12 cellular contexts compared by ENCODE assay signal in the genomic region with DNA sequence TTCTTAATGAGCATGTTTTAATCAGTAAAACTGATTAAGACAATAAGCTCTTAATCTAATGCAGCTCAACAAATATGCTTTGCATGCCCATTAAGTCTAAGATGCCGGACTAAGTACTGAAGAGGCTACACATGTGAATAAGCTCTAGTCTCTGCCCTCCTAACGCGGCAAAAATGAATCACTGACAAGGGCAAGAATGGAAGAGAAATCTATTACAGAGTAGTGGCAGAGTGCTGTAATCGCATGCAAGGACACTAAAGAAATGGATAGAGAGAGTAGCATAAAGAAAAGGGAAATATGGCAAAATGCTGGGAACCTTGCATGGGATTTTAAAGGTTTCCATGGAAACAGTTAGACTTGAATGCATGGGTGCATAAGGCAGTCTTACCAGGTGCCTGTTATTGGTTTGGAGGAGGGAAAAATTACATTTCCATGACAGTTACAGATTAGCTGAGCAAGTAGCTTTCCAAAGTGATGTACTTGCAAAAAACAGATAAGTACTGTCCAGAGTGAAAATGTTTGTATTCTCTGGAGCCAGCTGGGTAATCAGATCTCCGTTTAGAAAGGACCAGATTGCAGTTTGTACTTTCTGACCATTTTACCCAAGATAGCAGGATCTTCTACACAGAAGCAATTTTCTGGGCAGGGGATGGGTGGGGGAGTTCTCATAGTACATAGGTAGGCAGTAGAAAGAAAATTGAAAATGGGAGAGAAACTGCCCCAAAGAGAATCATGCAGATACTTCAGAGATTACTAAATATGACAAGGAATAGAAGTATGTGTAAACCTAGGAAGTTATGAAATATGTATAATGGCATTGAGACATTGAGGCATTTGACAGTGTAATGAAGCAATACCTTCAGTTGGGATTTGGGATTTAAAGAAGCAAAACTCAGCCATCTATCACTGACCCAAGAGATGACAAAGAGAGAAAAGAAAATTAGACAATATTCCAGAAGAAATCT.
DNase-seq lines count a peak whose midpoint lies in the region; ATAC-seq and TF ChIP-seq lines count a peak whose summit lies in the region.
"Had no signal": no experiment of that assay in that cellular context is flagged by ENCODE, and none has a peak within 500 bp of the region (broad histone marks: within the 10 kb centered on the region; RNA-seq: fewer than 3 reads in every experiment).

No MANE protein-coding gene starts in this region.

- H3K27me3 ChIP-seq in BE2C = no peaks in the 10 kb centered on the region
- H3K27me3 ChIP-seq in endodermal cell (ENCODE audit: control insufficient read depth, insufficient read depth, low read length, poor library complexity, severe bottlenecking) = no peaks in the 10 kb centered on the region
- H3K27me3 ChIP-seq in neural cell (ENCODE audit: insufficient read depth, low read depth, low read length) = no peaks in the 10 kb centered on the region

- H3K4me3 ChIP-seq in BE2C (ENCODE audit: low read depth, low read length) (peak overlapping the region; percentile 5), endodermal cell (ENCODE audit: low read length) (no peak overlapping the region), neural cell (ENCODE audit: low read length) (peak overlapping the region; percentile 4)

- no peaks in the 10 kb centered on the region for H3K79me2 ChIP-seq in neural cell (replicated peaks; ENCODE audit: insufficient read depth, low read length)

- no peak for TF ChIP-seq EP300 in neural cell (conservative IDR thresholded peaks at IDR 0.05; ENCODE audit: poor library complexity, severe bottlenecking)

- H3K4me1 Mint-ChIP-seq in endodermal cell = no peaks in the 10 kb centered on the region
- H3K4me1 Mint-ChIP-seq in naive thymus-derived CD8-positive, alpha-beta T cell = no peaks in the 10 kb centered on the region
- H3K4me1 Mint-ChIP-seq: naive thymus-derived CD4-positive, alpha-beta T cell had no signal

- peaks cover 18% of the 10 kb centered on the region for H3K9me3 Mint-ChIP-seq in endodermal cell
- H3K9me3 Mint-ChIP-seq in naive thymus-derived CD8-positive, alpha-beta T cell = peaks cover 2 to 37% (median 7%) of the 10 kb centered on the region in 9 donors

- WGBS in endodermal cell (ENCODE audit: insufficient coverage in 1 of 2, insufficient read length in 1 of 2), 2 experiments = 86 to 87% methylated on average over 5 of the region's 5 CpGs

- no peak overlapping the region for H3K9ac ChIP-seq in endodermal cell (ENCODE audit: extremely low read depth, low read length, poor library complexity, severe bottlenecking)
- no peak overlapping the region for H3K9ac ChIP-seq in neural cell (ENCODE audit: low read length)

- H3K27ac ChIP-seq in endodermal cell (ENCODE audit: low read depth, low read length) = no peak overlapping the region
- no peak overlapping the region for H3K27ac ChIP-seq in neural cell (ENCODE audit: low read length)

- no peak overlapping the region for H2AFZ ChIP-seq in neural cell (ENCODE audit: low read depth, low read length)

- H3K9me2 ChIP-seq in neural cell (ENCODE audit: insufficient read depth, low read length) = no peaks in the 10 kb centered on the region

- no peaks in the 10 kb centered on the region for H3K36me3 Mint-ChIP-seq in endodermal cell (ENCODE audit: low read depth)
- no peaks in the 10 kb centered on the region for H3K36me3 Mint-ChIP-seq in naive thymus-derived CD8-positive, alpha-beta T cell
- H3K36me3 Mint-ChIP-seq: activated CD4-positive, alpha-beta memory T cell treated with anti-CD3 and anti-CD28 coated beads for 36 hours; naive thymus-derived CD4-positive, alpha-beta T cell had no signal

- 0 out of 2 replicates have a peak, but pooled peaks have one; percentile 18 for TF ChIP-seq CTCF in BE2C (IDR thresholded peaks at IDR 0.05; ENCODE audit: low read depth, low read length)
- TF ChIP-seq CTCF in endodermal cell (conservative IDR thresholded peaks at IDR 0.05) = peak; percentile 30
- peak; percentile 46 for TF ChIP-seq CTCF in neural cell (IDR thresholded peaks at IDR 0.05; ENCODE audit: poor library complexity, severe bottlenecking)
- no peak for TF ChIP-seq CTCF in GM13976 (IDR thresholded peaks at IDR 0.05; ENCODE audit: borderline replicate concordance, control extremely low read depth, extremely low read depth, insufficient read depth, missing control alignments)

- no peak for ATAC-seq in naive thymus-derived CD8-positive, alpha-beta T cell
- ATAC-seq in HG02938 (IDR thresholded peaks at IDR 0.05; ENCODE audit: unreplicated experiment) = no peak
- ATAC-seq: activated T-cell treated with anti-CD3 and anti-CD28 coated beads, Interleukin-2, amount 50 U/mL, for 72 hours; naive thymus-derived CD4-positive, alpha-beta T cell had no signal

- POLR2A ChIA-PET in naive thymus-derived CD8-positive, alpha-beta T cell (lab: Charles Lee) = no interaction called here

- no peak overlapping the region for H3K4me3 Mint-ChIP-seq in endodermal cell
- no peak overlapping the region for H3K4me3 Mint-ChIP-seq in naive thymus-derived CD8-positive, alpha-beta T cell
- H3K4me3 Mint-ChIP-seq: activated CD4-positive, alpha-beta memory T cell treated with anti-CD3 and anti-CD28 coated beads for 36 hours; activated T-cell treated with anti-CD3 and anti-CD28 coated beads, Interleukin-2, amount 50 U/mL, for 72 hours; naive thymus-derived CD4-positive, alpha-beta T cell had no signal

- DNase-seq in BE2C (peak; percentile 25), NCI-H524 treated with DMSO at 0.1 percent for 48 hours (lab: John Stamatoyannopoulos, UW) (peak; percentile 2), endodermal cell (no peak), GM13976 (ENCODE audit: low spot score) (no peak), H4 (ENCODE audit: low spot score) (no peak)
- no peak for DNase-seq in naive thymus-derived CD8-positive, alpha-beta T cell
- DNase-seq: activated CD4-positive, alpha-beta memory T cell treated with anti-CD3 and anti-CD28 coated beads for 36 hours; activated T-cell treated with anti-CD3 and anti-CD28 coated beads, Interleukin-2, amount 50 U/mL, for 72 hours; naive thymus-derived CD4-positive, alpha-beta T cell; stimulated activated CD4-positive, alpha-beta T cell treated with anti-CD3 and anti-CD28 coated beads, Interleukin-4, amount 100 ng/mL, for 24 hours had no signal

- no peaks in the 10 kb centered on the region; the same call in 1 of the 2 replicates for H3K9me3 ChIP-seq in BE2C
- no peaks in the 10 kb centered on the region for H3K9me3 ChIP-seq in endodermal cell (ENCODE audit: control insufficient read depth, low read length)
- H3K9me3 ChIP-seq in neural cell (ENCODE audit: low read length) = no peaks in the 10 kb centered on the region

- H3K27me3 Mint-ChIP-seq in endodermal cell (ENCODE audit: insufficient read depth) = no peaks in the 10 kb centered on the region
- no peaks in the 10 kb centered on the region for H3K27me3 Mint-ChIP-seq in naive thymus-derived CD8-positive, alpha-beta T cell
- H3K27me3 Mint-ChIP-seq: activated CD4-positive, alpha-beta memory T cell treated with anti-CD3 and anti-CD28 coated beads for 36 hours; naive thymus-derived CD4-positive, alpha-beta T cell had no signal

- no peak overlapping the region for H3K4me2 ChIP-seq in neural cell (ENCODE audit: low read length)

- H3K4me1 ChIP-seq in BE2C (no peaks in the 10 kb centered on the region; the same call in 1 of the 2 replicates), endodermal cell (ENCODE audit: control insufficient read depth, insufficient read depth, low read length) (no peaks in the 10 kb centered on the region)

- H3K36me3 ChIP-seq in BE2C (no peaks in the 10 kb centered on the region), endodermal cell (ENCODE audit: control insufficient read depth, insufficient read depth, low read length) (no peaks in the 10 kb centered on the region), neural cell (ENCODE audit: insufficient read depth, low read length) (no peaks in the 10 kb centered on the region)

- H3K27ac Mint-ChIP-seq in endodermal cell = no peak overlapping the region
- H3K27ac Mint-ChIP-seq in naive thymus-derived CD8-positive, alpha-beta T cell = no peak overlapping the region
- H3K27ac Mint-ChIP-seq: activated CD4-positive, alpha-beta memory T cell treated with anti-CD3 and anti-CD28 coated beads for 36 hours; activated T-cell treated with anti-CD3 and anti-CD28 coated beads, Interleukin-2, amount 50 U/mL, for 72 hours; naive thymus-derived CD4-positive, alpha-beta T cell had no signal

- TF ChIP-seq RAD21 in neural cell (conservative IDR thresholded peaks at IDR 0.05) = peak; percentile 16

- no peaks in the 10 kb centered on the region for H3F3A ChIP-seq in neural cell (ENCODE audit: insufficient read depth, low read length, poor library complexity, severe bottlenecking)

- no peaks in the 10 kb centered on the region for H4K20me1 ChIP-seq in neural cell (ENCODE audit: insufficient read depth)

- in situ Hi-C loops in GM13976 (cut with MboI; ENCODE audit: low sequenced_read_pairs, unreplicated experiment) = no loop called here

TF ChIP-seq in neural cell, 6 proteins besides CTCF, POLR2A, EP300 and RAD21 (continues in another document):
- TF ChIP-seq SMC3 (conservative IDR thresholded peaks at IDR 0.05; ENCODE audit: poor library complexity) (no peak), EZH2 (IDR thresholded peaks at IDR 0.05; ENCODE audit: borderline replicate concordance, insufficient read depth, low read length, poor library complexity, severe bottlenecking) (no peak), POLR2AphosphoS5 (IDR thresholded peaks at IDR 0.05) (no peak), TAF1 (IDR thresholded peaks at IDR 0.05; ENCODE audit: low read depth) (no peak)

Comparison
In these comparisons a context has a peak if more than half of its experiments do, and no peak if none do; other contexts are left out.
1. DNase-seq: peak in BE2C (single experiment) and NCI-H524 treated with DMSO at 0.1 percent for 48 hours (single experiment); none in endodermal cell (single experiment), GM13976 (single experiment), naive thymus-derived CD8-positive, alpha-beta T cell (0 of 10) and H4 (single experiment).